In the genomic region with DNA sequence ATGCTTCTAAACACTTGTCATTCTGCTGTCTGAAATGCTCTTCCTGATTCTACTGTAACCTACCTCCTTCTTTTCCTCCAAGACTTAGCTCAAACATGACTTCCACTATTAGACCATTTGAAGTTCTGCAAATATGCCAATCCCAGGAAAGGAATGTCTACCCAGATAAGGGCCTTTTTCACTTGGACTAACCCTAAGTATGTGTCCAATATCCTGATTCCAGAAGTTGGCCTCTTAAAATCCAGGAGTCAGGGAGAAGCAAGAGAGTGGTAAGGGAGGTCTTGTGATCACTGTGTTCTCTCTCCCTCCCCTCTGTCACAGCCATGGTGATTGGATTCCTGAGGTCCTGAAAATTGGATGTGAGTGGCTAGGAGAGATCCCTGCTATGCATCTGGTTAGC, we compare ENCODE assay signal across 1 cellular context.
TF ChIP-seq lines count a peak whose summit lies in the region.

No MANE protein-coding gene starts in this region.

TF ChIP-seq in SK-N-SH treated with all-trans-retinoic acid at 6 μM for 48 hours, 23 proteins besides CTCF, POLR2A, EP300 and RAD21 (continued from another document):
- TF ChIP-seq, protein P1, sequence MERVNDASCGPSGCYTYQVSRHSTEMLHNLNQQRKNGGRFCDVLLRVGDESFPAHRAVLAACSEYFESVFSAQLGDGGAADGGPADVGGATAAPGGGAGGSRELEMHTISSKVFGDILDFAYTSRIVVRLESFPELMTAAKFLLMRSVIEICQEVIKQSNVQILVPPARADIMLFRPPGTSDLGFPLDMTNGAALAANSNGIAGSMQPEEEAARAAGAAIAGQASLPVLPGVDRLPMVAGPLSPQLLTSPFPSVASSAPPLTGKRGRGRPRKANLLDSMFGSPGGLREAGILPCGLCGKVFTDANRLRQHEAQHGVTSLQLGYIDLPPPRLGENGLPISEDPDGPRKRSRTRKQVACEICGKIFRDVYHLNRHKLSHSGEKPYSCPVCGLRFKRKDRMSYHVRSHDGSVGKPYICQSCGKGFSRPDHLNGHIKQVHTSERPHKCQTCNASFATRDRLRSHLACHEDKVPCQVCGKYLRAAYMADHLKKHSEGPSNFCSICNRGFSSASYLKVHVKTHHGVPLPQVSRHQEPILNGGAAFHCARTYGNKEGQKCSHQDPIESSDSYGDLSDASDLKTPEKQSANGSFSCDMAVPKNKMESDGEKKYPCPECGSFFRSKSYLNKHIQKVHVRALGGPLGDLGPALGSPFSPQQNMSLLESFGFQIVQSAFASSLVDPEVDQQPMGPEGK (CRISPR knock-in tag; IDR thresholded peaks at IDR 0.05; ENCODE audit: borderline replicate concordance): no peak
- TF ChIP-seq RARB (CRISPR knock-in tag; IDR thresholded peaks at IDR 0.05): no peak
- no peak for TF ChIP-seq OSR1 (CRISPR knock-in tag; IDR thresholded peaks at IDR 0.05)
